ENCODE assay signal across 12 cellular contexts in genomic region chr19:39297931-39298634, GRCh38. TPM values are rescaled to one million over a fixed set of nuclear protein-coding genes. Genes with fewer than 3 reads are reported as not detected.
DNase-seq lines count a peak whose midpoint lies in the region; ATAC-seq, FAIRE-seq and TF ChIP-seq lines count a peak whose summit lies in the region.
"Had no signal": no experiment of that assay in that cellular context is flagged by ENCODE, and none has a peak within 500 bp of the region (broad histone marks: within the 10 kb centered on the region; RNA-seq: fewer than 3 reads in every experiment).

No MANE protein-coding gene starts in this region.

- no peak overlapping the region for H3K27ac ChIP-seq in HepG2 (ENCODE audit: extremely low read length, insufficient read depth, low read length)

- no peak overlapping the region for H3K4me2 ChIP-seq in HepG2 (ENCODE audit: low read depth, low read length)

- WGBS in HepG2 (ENCODE audit: low lambda C conversion rate): 41% methylated on average over 9 of the region's 17 CpGs

- BruUV-seq in HepG2 (replicated peaks; lab: Mats Ljungman, UMichigan): no TSS peak

- H3K27me3 ChIP-seq in HepG2 (ENCODE audit: control insufficient read depth in 1 of 2, insufficient read depth in 2 of 2, low read length in 2 of 2): peaks cover 0 to 10% of the 10 kb centered on the region in 2 experiments; a peak in 2 of 5 replicates

- H3K9me3 Mint-ChIP-seq in activated T-helper 17 cell treated with anti-CD3 and anti-CD28 coated beads, Interleukin-2, amount 50 U/mL, for 72 hours: no peaks in the 10 kb centered on the region
- no peaks in the 10 kb centered on the region for H3K9me3 Mint-ChIP-seq in type B pancreatic cell
- H3K9me3 Mint-ChIP-seq: endodermal cell had no signal

- in situ Hi-C loops in HepG2 (cut with HindIII; ENCODE audit: extremely low pct_ligation_motif_present, low pct_unique_long_range_greater_than_20kb): no loop called here

- H3K9me3 ChIP-seq in HepG2 (ENCODE audit: low read length): no peaks in the 10 kb centered on the region

- no peaks in the 10 kb centered on the region for H3K79me2 ChIP-seq in HepG2 (ENCODE audit: insufficient read depth, low read length)

- intact Hi-C loops in HepG2 (cut with micrococcal nuclease; ENCODE audit: unreplicated experiment): no loop called here

- FAIRE-seq in HepG2 (lab: Jason Lieb, UNC): no peak

- H3K4me1 Mint-ChIP-seq in activated T-helper 17 cell treated with anti-CD3 and anti-CD28 coated beads, Interleukin-2, amount 50 U/mL, for 72 hours: peaks cover 8% of the 10 kb centered on the region
- H3K4me1 Mint-ChIP-seq in type B pancreatic cell (ENCODE audit: unreplicated experiment): peaks cover 3% of the 10 kb centered on the region
- H3K4me1 Mint-ChIP-seq: endodermal cell had no signal

- no peak overlapping the region for H2AFZ ChIP-seq in HepG2 (ENCODE audit: low read length)

- no peak for TF ChIP-seq CTCF in HepG2 (CRISPR knock-in tag; IDR thresholded peaks at IDR 0.05)
- TF ChIP-seq CTCF in type B pancreatic cell (conservative IDR thresholded peaks at IDR 0.05): no peak

- peak; percentile 27 to 34 for DNase-seq in stimulated activated CD4-positive, alpha-beta T cell treated with anti-CD3 and anti-CD28 coated beads, Interleukin-2, amount 100 ng/mL, for 24 hours
- no peak for DNase-seq in stimulated activated CD4-positive, alpha-beta T cell treated with anti-CD3 and anti-CD28 coated beads, Interleukin-1b, Interleukin-23, amount 100 ng/mL, for 48 hours
- DNase-seq in HepG2 (ENCODE audit: low spot score): no peak
- DNase-seq in type B pancreatic cell (ENCODE audit: extremely low spot score, unreplicated experiment): no peak
- DNase-seq: endodermal cell, NCI-H1436, OCI-M1 had no signal

- CTCF ChIA-PET in HepG2 (lab: Yijun Ruan, JAX; ENCODE audit: low intra/inter-chr PET ratio, low total read pairs): no interaction called here

- TF ChIP-seq EP300 in HepG2 (IDR thresholded peaks at IDR 0.05; ENCODE audit: low read depth in 2 of 2, low read length in 2 of 2) (no peak), HepG2 (CRISPR knock-in tag; IDR thresholded peaks at IDR 0.05; ENCODE audit: borderline replicate concordance) (no peak)

- peak overlapping the region; percentile 70 for H3K4me3 Mint-ChIP-seq in activated T-helper 17 cell treated with anti-CD3 and anti-CD28 coated beads, Interleukin-2, amount 50 U/mL, for 72 hours
- H3K4me3 Mint-ChIP-seq in type B pancreatic cell: no peak overlapping the region
- H3K4me3 Mint-ChIP-seq: endodermal cell had no signal

- no peak overlapping the region for H3K4me3 ChIP-seq in HepG2 (replicated peaks in 1 of 3; ENCODE audit: insufficient read depth in 1 of 3, low read depth in 2 of 3, low read length in 3 of 3)

- no peaks in the 10 kb centered on the region for H3K27me3 Mint-ChIP-seq in activated T-helper 17 cell treated with anti-CD3 and anti-CD28 coated beads, Interleukin-2, amount 50 U/mL, for 72 hours
- H3K27me3 Mint-ChIP-seq in type B pancreatic cell: peaks cover 35% of the 10 kb centered on the region

- H4K20me1 ChIP-seq in HepG2 (ENCODE audit: insufficient read depth, low read length): no peaks in the 10 kb centered on the region

- peak overlapping the region; percentile 93 for H3K27ac Mint-ChIP-seq in activated T-helper 17 cell treated with anti-CD3 and anti-CD28 coated beads, Interleukin-2, amount 50 U/mL, for 72 hours
- peak overlapping the region; percentile 27 for H3K27ac Mint-ChIP-seq in type B pancreatic cell
- H3K27ac Mint-ChIP-seq: endodermal cell had no signal

- no peak overlapping the region for H3K9ac ChIP-seq in HepG2 (ENCODE audit: insufficient read depth, low read depth, low read length)

- POLR2A ChIA-PET in HepG2 (lab: Yijun Ruan, JAX): no interaction called here

- H3K36me3 Mint-ChIP-seq in activated T-helper 17 cell treated with anti-CD3 and anti-CD28 coated beads, Interleukin-2, amount 50 U/mL, for 72 hours (ENCODE audit: low read depth): no peaks in the 10 kb centered on the region
- no peaks in the 10 kb centered on the region for H3K36me3 Mint-ChIP-seq in type B pancreatic cell

- TF ChIP-seq RAD21 in HepG2 (CRISPR knock-in tag; IDR thresholded peaks at IDR 0.05): no peak

- H3K36me3 ChIP-seq in HepG2 (replicated peaks in 1 of 2; ENCODE audit: control insufficient read depth in 1 of 2, insufficient read depth in 2 of 2, low read length in 2 of 2): no peaks in the 10 kb centered on the region

- H3K4me1 ChIP-seq in HepG2 (ENCODE audit: insufficient read depth, low read length): peaks cover 3% of the 10 kb centered on the region

- ATAC-seq in activated T-helper 17 cell treated with anti-CD3 and anti-CD28 coated beads, Interleukin-2, amount 50 U/mL, for 72 hours (replicated peaks): peak; percentile 86
- ATAC-seq in HepG2: peak; percentile 47
- ATAC-seq in GM18858 (IDR thresholded peaks at IDR 0.05; ENCODE audit: unreplicated experiment): no peak
- no peak for ATAC-seq in HG02840 (IDR thresholded peaks at IDR 0.05; ENCODE audit: low FRiP score, unreplicated experiment)
- ATAC-seq in GM19351 (IDR thresholded peaks at IDR 0.05; ENCODE audit: unreplicated experiment): no peak

- no peak for TF ChIP-seq POLR2A in HepG2 (IDR thresholded peaks at IDR 0.05; ENCODE audit: insufficient read depth in 1 of 2, low read depth in 2 of 2, low read length in 2 of 2)

RNA-seq across cellular contexts. Expression of gene IFNL1, which starts 1.9 kb away (rescaled TPM):
- total RNA-seq in activated T-helper 17 cell treated with anti-CD3 and anti-CD28 coated beads, Interleukin-2, amount 50 U/mL, for 72 hours: under 1 TPM in 1 of 2 donors, not detected in 1; 0.42 TPM
- not detected in 2 replicates for total RNA-seq in HepG2 (2016; rRNA removed; fragmentation: Illumina TruSeq; extraction: Trizol)
- not detected in 2 replicates for total RNA-seq in HepG2 (2016; cell fraction: cytosol; rRNA removed; fragmentation: Illumina TruSeq; extraction: Trizol; ENCODE audit: low read depth)
- total RNA-seq in HepG2 (2016; cell fraction: insoluble cytoplasmic fraction; rRNA removed; fragmentation: Illumina TruSeq; extraction: Trizol): not detected in 2 replicates
- total RNA-seq in HepG2 (2016; cell fraction: membrane; rRNA removed; fragmentation: Illumina TruSeq; extraction: Trizol): not detected in 2 replicates
- total RNA-seq in HepG2 (2016; cell fraction: nucleus; rRNA removed; fragmentation: Illumina TruSeq; extraction: Trizol): not detected in 2 replicates
- not detected in 2 replicates for polyA plus RNA-seq in HepG2 (2011; rRNA removed)
- not detected in 2 replicates for polyA plus RNA-seq in HepG2 (2011; cell fraction: cytosol; rRNA removed)
- not detected in 2 replicates for polyA plus RNA-seq in HepG2 (2011; cell fraction: nucleus; rRNA removed)
- polyA plus RNA-seq in HepG2 (2012): not detected in 2 replicates
- polyA plus RNA-seq in HepG2 (2016; cell fraction: cytosol; fragmentation: Illumina TruSeq; extraction: Trizol; ENCODE audit: low read depth): not detected in 2 replicates
- polyA plus RNA-seq in HepG2 (2016; cell fraction: insoluble cytoplasmic fraction; fragmentation: Illumina TruSeq; extraction: Trizol; ENCODE audit: low read depth): not detected in 2 replicates
- not detected in 2 replicates for polyA plus RNA-seq in HepG2 (2016; cell fraction: membrane; fragmentation: Illumina TruSeq; extraction: Trizol; ENCODE audit: low read depth)
- not detected in 2 replicates for polyA plus RNA-seq in HepG2 (2016; cell fraction: nucleus; fragmentation: Illumina TruSeq; extraction: Trizol; ENCODE audit: insufficient read depth, low read depth)
- polyA minus RNA-seq in HepG2 (2011; rRNA and poly(A)+ RNA removed; ENCODE audit: low replicate concordance): not detected in 2 replicates
- polyA minus RNA-seq in HepG2 (2011; cell fraction: cytosol; rRNA and poly(A)+ RNA removed): not detected in 2 replicates
- not detected in 2 replicates for polyA minus RNA-seq in HepG2 (2011; cell fraction: nucleus; rRNA and poly(A)+ RNA removed)
- total RNA-seq in type B pancreatic cell (ENCODE audit: low replicate concordance): not detected in 2 replicates
- total RNA-seq: endodermal cell had no signal
- polyA plus RNA-seq: neural cell had no signal

RNA-seq across cellular contexts. Expression of gene LRFN1, which starts 22.6 kb away (rescaled TPM):
- 1 to 10 TPM; 3.7 to 10.0 TPM for total RNA-seq in activated T-helper 17 cell treated with anti-CD3 and anti-CD28 coated beads, Interleukin-2, amount 50 U/mL, for 72 hours
- 0.04 TPM in 1 of 2 replicates, not detected in the other for total RNA-seq in HepG2 (2016; rRNA removed; fragmentation: Illumina TruSeq; extraction: Trizol)
- 0.09 TPM in 1 of 2 replicates, not detected in the other for total RNA-seq in HepG2 (2016; cell fraction: cytosol; rRNA removed; fragmentation: Illumina TruSeq; extraction: Trizol; ENCODE audit: low read depth)
- total RNA-seq in HepG2 (2016; cell fraction: insoluble cytoplasmic fraction; rRNA removed; fragmentation: Illumina TruSeq; extraction: Trizol): 0.06 TPM in 1 of 2 replicates, not detected in the other
- total RNA-seq in HepG2 (2016; cell fraction: membrane; rRNA removed; fragmentation: Illumina TruSeq; extraction: Trizol): 0.06 TPM in 1 of 2 replicates, not detected in the other
- 0.19 TPM in 1 of 2 replicates, not detected in the other for total RNA-seq in HepG2 (2016; cell fraction: nucleus; rRNA removed; fragmentation: Illumina TruSeq; extraction: Trizol)
- polyA plus RNA-seq in HepG2 (2011; rRNA removed): 0.07 TPM in 1 of 2 replicates, not detected in the other
- polyA plus RNA-seq in HepG2 (2011; cell fraction: cytosol; rRNA removed): 0.04 and 0.05 TPM in 2 replicates
- polyA plus RNA-seq in HepG2 (2011; cell fraction: nucleus; rRNA removed): 0.16 and 0.17 TPM in 2 replicates
- polyA plus RNA-seq in HepG2 (2012): 0.36 and 0.39 TPM in 2 replicates
- 0.06 TPM in 1 of 2 replicates, not detected in the other for polyA plus RNA-seq in HepG2 (2016; cell fraction: cytosol; fragmentation: Illumina TruSeq; extraction: Trizol; ENCODE audit: low read depth)
- 0.13 and 0.19 TPM in 2 replicates for polyA plus RNA-seq in HepG2 (2016; cell fraction: insoluble cytoplasmic fraction; fragmentation: Illumina TruSeq; extraction: Trizol; ENCODE audit: low read depth)
- polyA plus RNA-seq in HepG2 (2016; cell fraction: membrane; fragmentation: Illumina TruSeq; extraction: Trizol; ENCODE audit: low read depth): 0.09 and 0.15 TPM in 2 replicates
- polyA plus RNA-seq in HepG2 (2016; cell fraction: nucleus; fragmentation: Illumina TruSeq; extraction: Trizol; ENCODE audit: insufficient read depth, low read depth): 0.15 and 0.52 TPM in 2 replicates
- polyA minus RNA-seq in HepG2 (2011; rRNA and poly(A)+ RNA removed; ENCODE audit: low replicate concordance): 0.10 TPM in 1 of 2 replicates, not detected in the other
- polyA minus RNA-seq in HepG2 (2011; cell fraction: cytosol; rRNA and poly(A)+ RNA removed): not detected in 2 replicates
- polyA minus RNA-seq in HepG2 (2011; cell fraction: nucleus; rRNA and poly(A)+ RNA removed): 0.25 TPM in 1 of 2 replicates, not detected in the other
- total RNA-seq in type B pancreatic cell (ENCODE audit: low replicate concordance): 3.6 and 5.6 TPM in 2 replicates

RNA-seq across cellular contexts. Expression of gene IFNL2, which starts 29.9 kb away (rescaled TPM):
- not detected for total RNA-seq in activated T-helper 17 cell treated with anti-CD3 and anti-CD28 coated beads, Interleukin-2, amount 50 U/mL, for 72 hours
- total RNA-seq in HepG2 (2016; rRNA removed; fragmentation: Illumina TruSeq; extraction: Trizol) (not detected in 2 replicates), type B pancreatic cell (ENCODE audit: low replicate concordance) (not detected in 2 replicates)
- total RNA-seq in HepG2 (2016; cell fraction: cytosol; rRNA removed; fragmentation: Illumina TruSeq; extraction: Trizol; ENCODE audit: low read depth): not detected in 2 replicates
- not detected in 2 replicates for total RNA-seq in HepG2 (2016; cell fraction: insoluble cytoplasmic fraction; rRNA removed; fragmentation: Illumina TruSeq; extraction: Trizol)
- total RNA-seq in HepG2 (2016; cell fraction: membrane; rRNA removed; fragmentation: Illumina TruSeq; extraction: Trizol): not detected in 2 replicates
- total RNA-seq in HepG2 (2016; cell fraction: nucleus; rRNA removed; fragmentation: Illumina TruSeq; extraction: Trizol): not detected in 2 replicates
- not detected in 2 replicates for polyA plus RNA-seq in HepG2 (2011; rRNA removed)
- not detected in 2 replicates for polyA plus RNA-seq in HepG2 (2011; cell fraction: cytosol; rRNA removed)
- polyA plus RNA-seq in HepG2 (2011; cell fraction: nucleus; rRNA removed): not detected in 2 replicates
- not detected in 2 replicates for polyA plus RNA-seq in HepG2 (2012)
- polyA plus RNA-seq in HepG2 (2016; cell fraction: cytosol; fragmentation: Illumina TruSeq; extraction: Trizol; ENCODE audit: low read depth): not detected in 2 replicates
- polyA plus RNA-seq in HepG2 (2016; cell fraction: insoluble cytoplasmic fraction; fragmentation: Illumina TruSeq; extraction: Trizol; ENCODE audit: low read depth): not detected in 2 replicates
- not detected in 2 replicates for polyA plus RNA-seq in HepG2 (2016; cell fraction: membrane; fragmentation: Illumina TruSeq; extraction: Trizol; ENCODE audit: low read depth)
- polyA plus RNA-seq in HepG2 (2016; cell fraction: nucleus; fragmentation: Illumina TruSeq; extraction: Trizol; ENCODE audit: insufficient read depth, low read depth): not detected in 2 replicates
- not detected in 2 replicates for polyA minus RNA-seq in HepG2 (2011; rRNA and poly(A)+ RNA removed; ENCODE audit: low replicate concordance)
- polyA minus RNA-seq in HepG2 (2011; cell fraction: cytosol; rRNA and poly(A)+ RNA removed): not detected in 2 replicates
- not detected in 2 replicates for polyA minus RNA-seq in HepG2 (2011; cell fraction: nucleus; rRNA and poly(A)+ RNA removed)
- total RNA-seq: endodermal cell had no signal
- polyA plus RNA-seq: neural cell had no signal

RNA-seq across cellular contexts. Expression of gene GMFG, which starts 37.8 kb away (rescaled TPM):
- 100 to 1,000 TPM; 330 to 351 TPM for total RNA-seq in activated T-helper 17 cell treated with anti-CD3 and anti-CD28 coated beads, Interleukin-2, amount 50 U/mL, for 72 hours
- total RNA-seq in HepG2 (2016; rRNA removed; fragmentation: Illumina TruSeq; extraction: Trizol) (1.1 TPM in 1 of 2 replicates, not detected in the other), type B pancreatic cell (ENCODE audit: low replicate concordance) (not detected in 2 replicates)
- total RNA-seq in HepG2 (2016; cell fraction: cytosol; rRNA removed; fragmentation: Illumina TruSeq; extraction: Trizol; ENCODE audit: low read depth): 0.88 TPM in 1 of 2 replicates, not detected in the other
- 0.35 and 1.1 TPM in 2 replicates for total RNA-seq in HepG2 (2016; cell fraction: insoluble cytoplasmic fraction; rRNA removed; fragmentation: Illumina TruSeq; extraction: Trizol)
- total RNA-seq in HepG2 (2016; cell fraction: membrane; rRNA removed; fragmentation: Illumina TruSeq; extraction: Trizol): 0.46 TPM in 1 of 2 replicates, not detected in the other
- not detected in 2 replicates for total RNA-seq in HepG2 (2016; cell fraction: nucleus; rRNA removed; fragmentation: Illumina TruSeq; extraction: Trizol)
- 7.5 and 7.9 TPM in 2 replicates for polyA plus RNA-seq in HepG2 (2011; rRNA removed)
- polyA plus RNA-seq in HepG2 (2011; cell fraction: cytosol; rRNA removed): 5.3 and 8.4 TPM in 2 replicates
- polyA plus RNA-seq in HepG2 (2011; cell fraction: nucleus; rRNA removed): 2.2 and 3.1 TPM in 2 replicates
- 10.9 and 18.0 TPM in 2 replicates for polyA plus RNA-seq in HepG2 (2012)
- polyA plus RNA-seq in HepG2 (2016; cell fraction: cytosol; fragmentation: Illumina TruSeq; extraction: Trizol; ENCODE audit: low read depth): 0.45 TPM in 1 of 2 replicates, not detected in the other
- polyA plus RNA-seq in HepG2 (2016; cell fraction: insoluble cytoplasmic fraction; fragmentation: Illumina TruSeq; extraction: Trizol; ENCODE audit: low read depth): 1.1 TPM in 1 of 2 replicates, not detected in the other
- 0.42 TPM in 1 of 2 replicates, not detected in the other for polyA plus RNA-seq in HepG2 (2016; cell fraction: membrane; fragmentation: Illumina TruSeq; extraction: Trizol; ENCODE audit: low read depth)
- polyA plus RNA-seq in HepG2 (2016; cell fraction: nucleus; fragmentation: Illumina TruSeq; extraction: Trizol; ENCODE audit: insufficient read depth, low read depth): not detected in 2 replicates
- 1.5 TPM in 1 of 2 replicates, not detected in the other for polyA minus RNA-seq in HepG2 (2011; rRNA and poly(A)+ RNA removed; ENCODE audit: low replicate concordance)
- polyA minus RNA-seq in HepG2 (2011; cell fraction: cytosol; rRNA and poly(A)+ RNA removed): not detected in 2 replicates
- polyA minus RNA-seq in HepG2 (2011; cell fraction: nucleus; rRNA and poly(A)+ RNA removed): not detected in 2 replicates
- total RNA-seq: endodermal cell had no signal

RNA-seq across cellular contexts. Expression of gene SAMD4B, which starts 44.1 kb away (rescaled TPM):
- 10 to 100 TPM; 52.8 to 75.1 TPM for total RNA-seq in activated T-helper 17 cell treated with anti-CD3 and anti-CD28 coated beads, Interleukin-2, amount 50 U/mL, for 72 hours
- total RNA-seq in HepG2 (2016; rRNA removed; fragmentation: Illumina TruSeq; extraction: Trizol) (26.0 and 29.1 TPM in 2 replicates), type B pancreatic cell (ENCODE audit: low replicate concordance) (116 and 123 TPM in 2 replicates)
- total RNA-seq in HepG2 (2016; cell fraction: cytosol; rRNA removed; fragmentation: Illumina TruSeq; extraction: Trizol; ENCODE audit: low read depth): 7.2 and 7.4 TPM in 2 replicates
- 25.8 and 26.5 TPM in 2 replicates for total RNA-seq in HepG2 (2016; cell fraction: insoluble cytoplasmic fraction; rRNA removed; fragmentation: Illumina TruSeq; extraction: Trizol)
- 26.3 and 30.4 TPM in 2 replicates for total RNA-seq in HepG2 (2016; cell fraction: membrane; rRNA removed; fragmentation: Illumina TruSeq; extraction: Trizol)
- 21.5 and 28.0 TPM in 2 replicates for total RNA-seq in HepG2 (2016; cell fraction: nucleus; rRNA removed; fragmentation: Illumina TruSeq; extraction: Trizol)
- polyA plus RNA-seq in HepG2 (2011; rRNA removed): 31.8 and 37.7 TPM in 2 replicates
- 15.3 and 21.3 TPM in 2 replicates for polyA plus RNA-seq in HepG2 (2011; cell fraction: cytosol; rRNA removed)
- 70.1 and 82.6 TPM in 2 replicates for polyA plus RNA-seq in HepG2 (2011; cell fraction: nucleus; rRNA removed)
- polyA plus RNA-seq in HepG2 (2012): 35.6 and 45.7 TPM in 2 replicates
- 7.6 and 8.0 TPM in 2 replicates for polyA plus RNA-seq in HepG2 (2016; cell fraction: cytosol; fragmentation: Illumina TruSeq; extraction: Trizol; ENCODE audit: low read depth)
- polyA plus RNA-seq in HepG2 (2016; cell fraction: insoluble cytoplasmic fraction; fragmentation: Illumina TruSeq; extraction: Trizol; ENCODE audit: low read depth): 33.5 and 49.3 TPM in 2 replicates
- 31.4 and 33.2 TPM in 2 replicates for polyA plus RNA-seq in HepG2 (2016; cell fraction: membrane; fragmentation: Illumina TruSeq; extraction: Trizol; ENCODE audit: low read depth)
- 81.0 and 81.2 TPM in 2 replicates for polyA plus RNA-seq in HepG2 (2016; cell fraction: nucleus; fragmentation: Illumina TruSeq; extraction: Trizol; ENCODE audit: insufficient read depth, low read depth)
- 63.3 and 83.3 TPM in 2 replicates for polyA minus RNA-seq in HepG2 (2011; rRNA and poly(A)+ RNA removed; ENCODE audit: low replicate concordance)
- polyA minus RNA-seq in HepG2 (2011; cell fraction: cytosol; rRNA and poly(A)+ RNA removed): 21.3 and 24.8 TPM in 2 replicates
- 25.0 and 25.6 TPM in 2 replicates for polyA minus RNA-seq in HepG2 (2011; cell fraction: nucleus; rRNA and poly(A)+ RNA removed)

Comparison
In these comparisons a context has a peak if more than half of its experiments do, and no peak if none do; other contexts are left out.
1. DNase-seq: peak in stimulated activated CD4-positive, alpha-beta T cell treated with anti-CD3 and anti-CD28 coated beads, Interleukin-2, amount 100 ng/mL, for 24 hours (2 of 2); none in stimulated activated CD4-positive, alpha-beta T cell treated with anti-CD3 and anti-CD28 coated beads, Interleukin-1b, Interleukin-23, amount 100 ng/mL, for 48 hours (single experiment), HepG2 (single experiment) and type B pancreatic cell (single experiment).
2. ATAC-seq: peak in activated T-helper 17 cell treated with anti-CD3 and anti-CD28 coated beads, Interleukin-2, amount 50 U/mL, for 72 hours (single experiment) and HepG2 (single experiment); none in GM18858 (single experiment), HG02840 (single experiment) and GM19351 (single experiment).